In genomic region chr11:123103326-123103980, GRCh38 we compare ENCODE assay signal across 8 cellular contexts. TPM values are rescaled to one million over a fixed set of nuclear protein-coding genes. Genes with fewer than 3 reads are reported as not detected.
A peak's percentile ranks its signal among the peaks of the same experiment; 100 is the strongest.
DNase-seq lines count a peak whose midpoint lies in the region; ATAC-seq and TF ChIP-seq lines count a peak whose summit lies in the region.

No MANE protein-coding gene starts in this region.

- H3K36me3 Mint-ChIP-seq in CD4-positive, CD25-positive, alpha-beta regulatory T cell = no peaks in the 10 kb centered on the region
- no peaks in the 10 kb centered on the region for H3K36me3 Mint-ChIP-seq in activated CD8-positive, alpha-beta T cell treated with anti-CD3 and anti-CD28 coated beads, Interleukin-2, amount 10 ng/mL, durations not matched to agents 7 days and 5 days (ENCODE audit: low read depth)
- no peaks in the 10 kb centered on the region for H3K36me3 Mint-ChIP-seq in nephron (ENCODE audit: low read depth)

- H3K9me3 Mint-ChIP-seq in CD4-positive, CD25-positive, alpha-beta regulatory T cell = no peaks in the 10 kb centered on the region
- no peaks in the 10 kb centered on the region for H3K9me3 Mint-ChIP-seq in activated CD8-positive, alpha-beta T cell treated with anti-CD3 and anti-CD28 coated beads, Interleukin-2, amount 10 ng/mL, durations not matched to agents 7 days and 5 days (ENCODE audit: insufficient read depth)
- no peaks in the 10 kb centered on the region for H3K9me3 Mint-ChIP-seq in nephron

- H3K27me3 ChIP-seq in CD4-positive, CD25-positive, alpha-beta regulatory T cell (ENCODE audit: control insufficient read depth, insufficient read depth, low read length) = no peaks in the 10 kb centered on the region
- no peaks in the 10 kb centered on the region for H3K27me3 ChIP-seq in H7 (ENCODE audit: control insufficient read depth, insufficient read depth, low read length)

- peak overlapping the region; percentile 47 to 69 (median 50) for H3K27ac Mint-ChIP-seq in CD4-positive, CD25-positive, alpha-beta regulatory T cell
- no peak overlapping the region for H3K27ac Mint-ChIP-seq in activated CD8-positive, alpha-beta T cell treated with anti-CD3 and anti-CD28 coated beads, Interleukin-2, amount 10 ng/mL, durations not matched to agents 7 days and 5 days
- H3K27ac Mint-ChIP-seq in nephron = peak overlapping the region; percentile 55 to 75 (median 71)

- peak; percentile 4 to 75 (median 55) for DNase-seq in CD4-positive, CD25-positive, alpha-beta regulatory T cell
- DNase-seq in H7 (peak; percentile 51), NCI-H460 (ENCODE audit: extremely low read depth, low read depth) (peak; percentile 45), fibroblast of mammary gland (ENCODE audit: low read depth) (peak; percentile 87), cortex of kidney (lab: John Stamatoyannopoulos, UW) (no peak)
- peak; percentile 51 for DNase-seq in activated CD8-positive, alpha-beta T cell treated with anti-CD3 and anti-CD28 coated beads, Interleukin-2, amount 10 ng/mL, durations not matched to agents 7 days and 5 days

- CTCF ChIA-PET in activated CD8-positive, alpha-beta T cell treated with anti-CD3 and anti-CD28 coated beads, Interleukin-2, amount 10 ng/mL, durations not matched to agents 7 days and 5 days (lab: Charles Lee) = interaction anchor here (0.6 to 15.1 kb wide), 41 partner anchors 9 to 454 kb away, joined by 3 to 279 read pairs (median 4); partner anchors contain the start of gene HSPA8

- no peak overlapping the region for H3K27ac ChIP-seq in CD4-positive, CD25-positive, alpha-beta regulatory T cell (ENCODE audit: insufficient read depth, low read length, poor library complexity, severe bottlenecking)

- H3K4me3 ChIP-seq in CD4-positive, CD25-positive, alpha-beta regulatory T cell (ENCODE audit: low read depth, low read length) = no peak overlapping the region
- H3K4me3 ChIP-seq in H7 (ENCODE audit: insufficient read depth, low read depth, low read length) = no peak overlapping the region
- H3K4me3 ChIP-seq in fibroblast of mammary gland (ENCODE audit: control insufficient read depth, low read depth, low read length) = no peak overlapping the region

- H3K4me1 Mint-ChIP-seq in CD4-positive, CD25-positive, alpha-beta regulatory T cell = peaks cover 17 to 36% (median 24%) of the 10 kb centered on the region in 4 donors
- peaks cover 23% of the 10 kb centered on the region for H3K4me1 Mint-ChIP-seq in activated CD8-positive, alpha-beta T cell treated with anti-CD3 and anti-CD28 coated beads, Interleukin-2, amount 10 ng/mL, durations not matched to agents 7 days and 5 days (ENCODE audit: low read depth)
- peaks cover 54% of the 10 kb centered on the region for H3K4me1 Mint-ChIP-seq in nephron

- peak; percentile 70 for TF ChIP-seq CTCF in fibroblast of mammary gland (conservative IDR thresholded peaks at IDR 0.05; ENCODE audit: control insufficient read depth, insufficient read depth, low read depth, low read length)
- peak; percentile 62 to 67 (median 62) for TF ChIP-seq CTCF in nephron (IDR thresholded peaks at IDR 0.05; ENCODE audit: unreplicated experiment in 3 of 3)

- POLR2A ChIA-PET in activated CD8-positive, alpha-beta T cell treated with anti-CD3 and anti-CD28 coated beads, Interleukin-2, amount 10 ng/mL, durations not matched to agents 7 days and 5 days (lab: Charles Lee) = interaction anchor here (0.8 to 2.5 kb wide), 4 partner anchors 33 to 50 kb away, joined by 3 to 9 read pairs (median 6); partner anchors contain the start of gene HSPA8

- H3K36me3 ChIP-seq in CD4-positive, CD25-positive, alpha-beta regulatory T cell (ENCODE audit: control insufficient read depth, insufficient read depth, low read length) = no peaks in the 10 kb centered on the region
- no peaks in the 10 kb centered on the region for H3K36me3 ChIP-seq in H7 (replicated peaks; ENCODE audit: control insufficient read depth, insufficient read depth, low read length)

- H3K9me3 ChIP-seq in CD4-positive, CD25-positive, alpha-beta regulatory T cell (ENCODE audit: control insufficient read depth in 2 of 2, low read length in 2 of 2) = no peaks in the 10 kb centered on the region

- H3K4me3 Mint-ChIP-seq in CD4-positive, CD25-positive, alpha-beta regulatory T cell = peak overlapping the region in 1 of 4 donors; percentile 5
- H3K4me3 Mint-ChIP-seq in activated CD8-positive, alpha-beta T cell treated with anti-CD3 and anti-CD28 coated beads, Interleukin-2, amount 10 ng/mL, durations not matched to agents 7 days and 5 days = no peak overlapping the region
- no peak overlapping the region for H3K4me3 Mint-ChIP-seq in nephron

- peak; percentile 52 to 74 for ATAC-seq in CD4-positive, CD25-positive, alpha-beta regulatory T cell (ENCODE audit: low read depth in 2 of 2)
- ATAC-seq in activated CD8-positive, alpha-beta T cell treated with anti-CD3 and anti-CD28 coated beads, Interleukin-2, amount 10 ng/mL, durations not matched to agents 7 days and 5 days = peak; percentile 80
- ATAC-seq in GM21825 (IDR thresholded peaks at IDR 0.05; ENCODE audit: unreplicated experiment) = no peak

- peaks cover 10% of the 10 kb centered on the region for H3K27me3 Mint-ChIP-seq in CD4-positive, CD25-positive, alpha-beta regulatory T cell
- H3K27me3 Mint-ChIP-seq in activated CD8-positive, alpha-beta T cell treated with anti-CD3 and anti-CD28 coated beads, Interleukin-2, amount 10 ng/mL, durations not matched to agents 7 days and 5 days (ENCODE audit: low read depth) = peaks cover 6% of the 10 kb centered on the region
- H3K27me3 Mint-ChIP-seq in nephron (ENCODE audit: low read depth) = peaks cover 4% of the 10 kb centered on the region

- H3K4me1 ChIP-seq in CD4-positive, CD25-positive, alpha-beta regulatory T cell (ENCODE audit: control insufficient read depth, insufficient read depth, low read length, poor library complexity, severe bottlenecking) = peaks cover 15% of the 10 kb centered on the region

RNA-seq across cellular contexts. Expression of gene HSPA8, which starts 41.5 kb away (rescaled TPM):
- total RNA-seq in CD4-positive, CD25-positive, alpha-beta regulatory T cell = 1,352 TPM
- polyA plus RNA-seq in CD4-positive, CD25-positive, alpha-beta regulatory T cell = 1,000 to 10,000 TPM; 1,495 to 1,932 (median 1,615) TPM
- 2,498 and 3,375 TPM in 2 replicates for total RNA-seq in H7 (2014; rRNA removed; shearing (Covaris generic))
- total RNA-seq in NCI-H460 (2014; rRNA removed; shearing (Covaris generic)) = 1,170 and 1,176 TPM in 2 replicates
- 1,029 and 1,131 TPM in 2 replicates for polyA plus RNA-seq in NCI-H460 (2014; cell fraction: nucleus; rRNA removed)
- 1,000 to 10,000 TPM; 2,408 to 2,413 TPM for total RNA-seq in activated CD8-positive, alpha-beta T cell treated with anti-CD3 and anti-CD28 coated beads, Interleukin-2, amount 10 ng/mL, durations not matched to agents 7 days and 5 days
